In genomic region chr10:63520463-63521388, GRCh38 we compare ENCODE assay signal across 1 cellular context.
TF ChIP-seq lines count a peak whose summit lies in the region.

No MANE protein-coding gene starts in this region.

TF ChIP-seq in K562, 482 proteins besides CTCF, POLR2A, EP300 and RAD21 (continued from another document and continues in another):
- TF ChIP-seq ZBTB33 (CRISPR knock-in tag; IDR thresholded peaks at IDR 0.05) = 0 out of 2 replicates have a peak, but pooled peaks have one; percentile 40
- no peak for TF ChIP-seq ZNF518B (CRISPR knock-in tag; IDR thresholded peaks at IDR 0.05)
- no peak for TF ChIP-seq POLR2H (tag; IDR thresholded peaks at IDR 0.05; ENCODE audit: low read depth)
- TF ChIP-seq E2F1 (CRISPR knock-in tag; IDR thresholded peaks at IDR 0.05) = 0 out of 2 replicates have a peak, but pooled peaks have one; percentile 9
- no peak for TF ChIP-seq ZMIZ1 (IDR thresholded peaks at IDR 0.05; ENCODE audit: low read depth in 2 of 2, low read length in 2 of 2)
- peak; percentile 17; the same call in 1 of the 2 replicates for TF ChIP-seq ZNF24 (IDR thresholded peaks at IDR 0.05)
- TF ChIP-seq KLF6 (CRISPR knock-in tag; IDR thresholded peaks at IDR 0.05; ENCODE audit: borderline replicate concordance) = no peak
- no peak for TF ChIP-seq GTF2B (IDR thresholded peaks at IDR 0.05; ENCODE audit: extremely low read depth, insufficient read length)
- TF ChIP-seq ZNF785 (CRISPR knock-in tag; IDR thresholded peaks at IDR 0.05) = no peak
- TF ChIP-seq NFXL1 (CRISPR knock-in tag; IDR thresholded peaks at IDR 0.05) = no peak
- peak; percentile 74 for TF ChIP-seq TFAP4 (CRISPR knock-in tag; IDR thresholded peaks at IDR 0.05; ENCODE audit: borderline replicate concordance)
- TF ChIP-seq ARID2 (IDR thresholded peaks at IDR 0.05) = no peak
- TF ChIP-seq TCF15 (CRISPR knock-in tag; IDR thresholded peaks at IDR 0.05) = no peak
- no peak for TF ChIP-seq SMAD3 (CRISPR knock-in tag; conservative IDR thresholded peaks at IDR 0.05)
- TF ChIP-seq MTA2 (IDR thresholded peaks at IDR 0.05; ENCODE audit: low read depth) = no peak
- no peak for TF ChIP-seq WHSC1 (IDR thresholded peaks at IDR 0.05; ENCODE audit: low read length)
- TF ChIP-seq ZNF318 (IDR thresholded peaks at IDR 0.05; ENCODE audit: borderline replicate concordance in 1 of 2, low read depth in 1 of 2) = no peak
- TF ChIP-seq MCM5 (IDR thresholded peaks at IDR 0.05; ENCODE audit: low read depth) = no peak
- TF ChIP-seq NCOA2 (IDR thresholded peaks at IDR 0.05; ENCODE audit: partially characterized antibody in 2 of 2) = no peak
- peak; percentile 52; the same call in 1 of the 2 replicates for TF ChIP-seq MEF2D (tag; conservative IDR thresholded peaks at IDR 0.05; ENCODE audit: low read depth)
- TF ChIP-seq RBM34 (IDR thresholded peaks at IDR 0.05; ENCODE audit: borderline replicate concordance, insufficient read depth, low read length) = no peak
- TF ChIP-seq KAT2B (IDR thresholded peaks at IDR 0.05; ENCODE audit: low read depth, low read length) = no peak
- peak; percentile 43 to 97 for TF ChIP-seq CBX3 (IDR thresholded peaks at IDR 0.05; ENCODE audit: borderline replicate concordance in 1 of 2, low read length in 2 of 2)
- TF ChIP-seq MIER1 (IDR thresholded peaks at IDR 0.05; ENCODE audit: low read depth) = no peak
- TF ChIP-seq KLF16 (IDR thresholded peaks at IDR 0.05) = no peak
- TF ChIP-seq SREBF1 (IDR thresholded peaks at IDR 0.05; ENCODE audit: borderline replicate concordance, low read depth, low read length) = no peak
- TF ChIP-seq CXXC5 (CRISPR knock-in tag; IDR thresholded peaks at IDR 0.05) = peak; percentile 82
- no peak for TF ChIP-seq SRSF3 (IDR thresholded peaks at IDR 0.05; ENCODE audit: insufficient read depth, low read length)
- no peak for TF ChIP-seq BCLAF1 (IDR thresholded peaks at IDR 0.05; ENCODE audit: borderline replicate concordance in 1 of 2, control insufficient read depth in 1 of 2, low read depth in 2 of 2, low read length in 1 of 2)
- TF ChIP-seq PHF21A (IDR thresholded peaks at IDR 0.05; ENCODE audit: borderline replicate concordance, low read depth) = peak; percentile 65; the same call in 1 of the 2 replicates
